In genomic region chr12:68361953-68362352, GRCh38 we compare ENCODE assay signal across 21 cellular contexts.
"Had no signal": no experiment of that assay in that cellular context is flagged by ENCODE, and none has a peak within 500 bp of the region (broad histone marks: within the 10 kb centered on the region; RNA-seq: fewer than 3 reads in every experiment).

No MANE protein-coding gene starts in this region.

- H3K27me3 ChIP-seq: esophagus squamous epithelium, foreskin keratinocyte, pancreas, tibial artery, upper lobe of left lung, uterus had no signal

- H3K9me3 ChIP-seq: esophagus squamous epithelium, left ventricle myocardium inferior, lower lobe of right lung, pancreas, tibial artery, upper lobe of left lung, uterus had no signal

- DNase-seq: esophagus squamous epithelium; foreskin keratinocyte; kidney; left cardiac atrium; left ventricle myocardium inferior; lower lobe of right lung; mesenchymal stem cell; midbrain; nucleus accumbens; pancreas; right cardiac atrium; stimulated activated CD4-positive, alpha-beta T cell treated with anti-CD3 and anti-CD28 coated beads, Interleukin-4, amount 100 ng/mL, for 1 hour; stimulated activated CD8-positive, alpha-beta memory T cell treated with anti-CD3 and anti-CD28 coated beads, Interleukin-4, amount 100 ng/mL, for 48 hours; tibial artery; upper lobe of left lung; uterus had no signal

- H3K27ac Mint-ChIP-seq: dendritic cell treated with granulocyte-macrophage colony-stimulating factor and Interleukin-4, amounts not matched to agents 40 ng/mL and 50 ng/mL, for 4 days; progenitor cell of endocrine pancreas; stimulated activated memory B cell treated with anti-CD40 and anti-IgM and Interleukin-4, amounts not matched to agents 10 μg/mL and 1 μg/mL and 100 μg/mL, for 72 hours; stimulated activated naive CD8-positive, alpha-beta T cell treated with anti-CD3 and anti-CD28 coated beads, Interleukin-15, Interleukin-2, amounts not matched to agents 100 ng/mL and 50 ng/mL, for 24 hours had no signal

- H3K4me3 Mint-ChIP-seq: dendritic cell treated with granulocyte-macrophage colony-stimulating factor and Interleukin-4, amounts not matched to agents 40 ng/mL and 50 ng/mL, for 4 days; neural crest cell; stimulated activated memory B cell treated with anti-CD40 and anti-IgM and Interleukin-4, amounts not matched to agents 10 μg/mL and 1 μg/mL and 100 μg/mL, for 72 hours; stimulated activated naive CD8-positive, alpha-beta T cell treated with anti-CD3 and anti-CD28 coated beads, Interleukin-15, Interleukin-2, amounts not matched to agents 100 ng/mL and 50 ng/mL, for 24 hours had no signal

- H3K27me3 Mint-ChIP-seq: dendritic cell treated with granulocyte-macrophage colony-stimulating factor and Interleukin-4, amounts not matched to agents 40 ng/mL and 50 ng/mL, for 4 days; stimulated activated memory B cell treated with anti-CD40 and anti-IgM and Interleukin-4, amounts not matched to agents 10 μg/mL and 1 μg/mL and 100 μg/mL, for 72 hours; stimulated activated naive CD8-positive, alpha-beta T cell treated with anti-CD3 and anti-CD28 coated beads, Interleukin-15, Interleukin-2, amounts not matched to agents 100 ng/mL and 50 ng/mL, for 24 hours had no signal

- H3K36me3 ChIP-seq: esophagus squamous epithelium, left ventricle myocardium inferior, lower lobe of right lung, pancreas, tibial artery, upper lobe of left lung, uterus had no signal

- H3K9me3 Mint-ChIP-seq: dendritic cell treated with granulocyte-macrophage colony-stimulating factor and Interleukin-4, amounts not matched to agents 40 ng/mL and 50 ng/mL, for 4 days; neural crest cell; stimulated activated memory B cell treated with anti-CD40 and anti-IgM and Interleukin-4, amounts not matched to agents 10 μg/mL and 1 μg/mL and 100 μg/mL, for 72 hours; stimulated activated naive CD8-positive, alpha-beta T cell treated with anti-CD3 and anti-CD28 coated beads, Interleukin-15, Interleukin-2, amounts not matched to agents 100 ng/mL and 50 ng/mL, for 24 hours had no signal

- ATAC-seq: foreskin keratinocyte; left cardiac atrium; lower lobe of right lung; pancreas; right cardiac atrium; stimulated activated memory B cell treated with anti-CD40 and anti-IgM and Interleukin-4, amounts not matched to agents 10 μg/mL and 1 μg/mL and 100 μg/mL, for 72 hours had no signal

- H3K36me3 Mint-ChIP-seq: stimulated activated memory B cell treated with anti-CD40 and anti-IgM and Interleukin-4, amounts not matched to agents 10 μg/mL and 1 μg/mL and 100 μg/mL, for 72 hours had no signal

- H3K4me3 ChIP-seq: esophagus squamous epithelium, left ventricle myocardium inferior, lower lobe of right lung, pancreas, tibial artery, upper lobe of left lung, uterus had no signal

- H3K27ac ChIP-seq: esophagus squamous epithelium, foreskin keratinocyte, left ventricle myocardium inferior, lower lobe of right lung, pancreas, tibial artery, uterus had no signal
